Comparison of ENCODE assay signal across 22 cellular contexts in the genomic region with DNA sequence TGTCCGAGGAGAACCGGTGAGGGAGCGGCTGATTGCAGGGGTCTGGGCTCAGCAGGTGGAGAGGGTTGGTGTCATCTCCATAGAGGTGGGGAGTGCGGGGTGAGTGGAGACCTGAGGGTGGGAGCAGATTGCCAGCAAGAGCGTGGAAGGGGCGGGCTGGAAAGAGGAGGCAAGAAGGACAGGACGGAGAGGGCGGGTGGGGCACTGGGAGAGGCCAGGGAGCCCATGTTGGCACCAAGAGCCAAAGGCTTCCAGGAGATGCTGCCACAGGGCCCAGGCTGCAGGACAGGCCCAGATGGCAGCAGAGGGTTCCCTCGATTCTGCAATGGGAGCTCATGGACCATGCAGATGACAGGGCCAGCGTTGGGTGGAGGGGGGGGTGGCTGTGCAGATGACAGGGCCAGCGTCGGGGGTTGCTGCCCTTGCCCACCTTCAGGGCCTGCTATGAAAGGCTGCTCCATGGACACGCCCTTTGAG.
"Had no signal": no experiment of that assay in that cellular context is flagged by ENCODE, and none has a peak within 500 bp of the region (broad histone marks: within the 10 kb centered on the region; RNA-seq: fewer than 3 reads in every experiment).

No MANE protein-coding gene starts in this region.

- H3K36me3 Mint-ChIP-seq: activated naive CD8-positive, alpha-beta T cell treated with anti-CD3 and anti-CD28 coated beads, Interleukin-2, amount 10 ng/mL, durations not matched to agents 7 days and 5 days had no signal

- H3K27ac Mint-ChIP-seq: activated B cell treated with CpG ODN at 0.5 μM for 24 hours; activated CD4-positive, alpha-beta T cell treated with anti-CD3 and anti-CD28 coated beads, Interleukin-2, amount 10 ng/mL, durations not matched to agents 24 days and 14 days; activated naive CD8-positive, alpha-beta T cell treated with anti-CD3 and anti-CD28 coated beads, Interleukin-2, amount 10 ng/mL, durations not matched to agents 7 days and 5 days; T-cell had no signal

- H3K27me3 Mint-ChIP-seq: activated B cell treated with CpG ODN at 0.5 μM for 24 hours; activated CD4-positive, alpha-beta T cell treated with anti-CD3 and anti-CD28 coated beads, Interleukin-2, amount 10 ng/mL, durations not matched to agents 24 days and 14 days; activated naive CD8-positive, alpha-beta T cell treated with anti-CD3 and anti-CD28 coated beads, Interleukin-2, amount 10 ng/mL, durations not matched to agents 7 days and 5 days; T-cell had no signal

- ATAC-seq: T-cell had no signal

- H3K9me3 Mint-ChIP-seq: activated B cell treated with CpG ODN at 0.5 μM for 24 hours; activated CD4-positive, alpha-beta T cell treated with anti-CD3 and anti-CD28 coated beads, Interleukin-2, amount 10 ng/mL, durations not matched to agents 24 days and 14 days; activated naive CD8-positive, alpha-beta T cell treated with anti-CD3 and anti-CD28 coated beads, Interleukin-2, amount 10 ng/mL, durations not matched to agents 7 days and 5 days; T-cell had no signal

- H3K4me3 ChIP-seq: adrenal gland, breast epithelium, Peyer's patch had no signal

- DNase-seq: activated B cell treated with CpG ODN at 0.5 μM for 24 hours; activated CD4-positive, alpha-beta T cell treated with anti-CD3 and anti-CD28 coated beads for 1 hour; activated CD4-positive, alpha-beta T cell treated with anti-CD3 and anti-CD28 coated beads, Interleukin-2, amount 10 ng/mL, durations not matched to agents 24 days and 14 days; activated CD4-positive, alpha-beta T cell treated with anti-CD3 and anti-CD28 coated beads, Interleukin-2, amount 50 U/mL, for 48 hours; activated naive CD4-positive, alpha-beta T cell treated with anti-CD3 and anti-CD28 coated beads, Interleukin-2, amount 50 U/mL, for 16 hours; activated naive CD8-positive, alpha-beta T cell treated with anti-CD3 and anti-CD28 coated beads, Interleukin-2, amount 10 ng/mL, durations not matched to agents 7 days and 5 days; activated T-cell treated with anti-CD3 and anti-CD28 coated beads for 4 hours; anterior cingulate cortex; Kasumi-1; NCI-H1105 treated with DMSO at 0.1 percent for 48 hours; NCI-H146; NCI-H187 treated with DMSO at 0.1 percent for 48 hours; NCI-H2081 treated with DMSO at 0.1 percent for 48 hours; NCI-H446; NCI-H524; SIG-M5; T-cell; T-helper 2 cell; T1000 had no signal

- H3K4me3 Mint-ChIP-seq: activated B cell treated with CpG ODN at 0.5 μM for 24 hours; activated CD4-positive, alpha-beta T cell treated with anti-CD3 and anti-CD28 coated beads, Interleukin-2, amount 10 ng/mL, durations not matched to agents 24 days and 14 days; activated naive CD8-positive, alpha-beta T cell treated with anti-CD3 and anti-CD28 coated beads, Interleukin-2, amount 10 ng/mL, durations not matched to agents 7 days and 5 days; T-cell had no signal
